In the genomic region with DNA sequence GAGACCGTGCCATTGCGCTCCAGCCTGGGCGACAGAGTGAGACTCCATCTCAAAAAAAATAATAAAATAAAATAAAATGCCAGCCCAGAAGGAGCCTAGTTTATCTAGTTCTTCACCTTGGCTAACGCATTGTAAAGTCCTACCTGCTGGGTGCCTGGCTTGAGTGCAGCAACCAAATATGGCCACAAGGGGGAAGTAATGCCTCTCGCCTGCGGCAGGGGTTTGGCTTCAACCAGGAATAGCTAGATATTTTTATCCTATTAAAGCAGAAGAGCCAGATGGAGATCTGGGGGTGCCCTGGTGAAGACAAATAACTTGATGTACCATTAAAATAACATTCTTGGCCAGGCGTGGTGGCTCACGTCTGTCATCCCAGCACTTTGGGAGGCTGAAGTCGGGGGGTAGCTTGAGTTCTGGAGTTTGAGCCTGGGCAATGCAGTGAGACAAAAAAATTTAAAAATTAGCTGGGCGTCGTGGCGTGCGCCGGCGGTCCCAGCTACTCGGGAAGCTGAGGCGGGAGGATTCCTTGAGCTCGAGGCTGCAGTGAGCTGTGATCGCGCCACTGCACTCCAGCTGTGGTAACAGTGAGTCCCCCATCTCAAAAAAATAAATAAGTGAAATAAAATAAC, we compare ENCODE assay signal across 8 cellular contexts. TPM values are rescaled to one million over a fixed set of nuclear protein-coding genes. Genes with fewer than 3 reads are reported as not detected.
DNase-seq lines count a peak whose midpoint lies in the region; ATAC-seq and TF ChIP-seq lines count a peak whose summit lies in the region.

No MANE protein-coding gene starts in this region.

- H3K4me3 ChIP-seq in BE2C (ENCODE audit: low read depth, low read length) (peak overlapping the region; percentile 45), lower leg skin (ENCODE audit: low read depth, poor library complexity, severe bottlenecking) (no peak overlapping the region)

- no peaks in the 10 kb centered on the region for H3K9me3 Mint-ChIP-seq in HFFc6

- H3K4me1 ChIP-seq in BE2C: no peaks in the 10 kb centered on the region

- WGBS in lower leg skin, 2 donors: 20 to 33% methylated on average over 20 of the region's 20 CpGs

- peak overlapping the region; percentile 82 for H3K4me3 Mint-ChIP-seq in HFFc6

- intact Hi-C loops in lower leg skin (cut with DNase I; ENCODE audit: low total_unique reads): loop anchor here (5.0 kb wide), 1 partner anchor 36 kb away; no protein-coding TSS in a partner anchor

- H3K4me1 Mint-ChIP-seq in HFFc6 (ENCODE audit: low read depth): peaks cover 13% of the 10 kb centered on the region

- TF ChIP-seq CTCF in BE2C (IDR thresholded peaks at IDR 0.05; ENCODE audit: low read depth, low read length): peak; percentile 92
- TF ChIP-seq CTCF in HFFc6 (IDR thresholded peaks at IDR 0.05): peak; percentile 94
- TF ChIP-seq CTCF in lower leg skin (IDR thresholded peaks at IDR 0.05): peak in 1 of 3 donors; percentile 84

- 0 out of 2 replicates have a peak overlapping the region, but pooled peaks have one; percentile 29 for H3K27ac Mint-ChIP-seq in HFFc6

- H3K36me3 ChIP-seq in BE2C: no peaks in the 10 kb centered on the region

- 0 out of 2 replicates have a peak, but pooled peaks cover 3% of the 10 kb centered on the region for H3K27me3 ChIP-seq in BE2C

- DNase-seq in BE2C (peak; percentile 74), HFFc6 (peak; percentile 39), NCI-H748 treated with DMSO at 0.1 percent for 48 hours (lab: John Stamatoyannopoulos, UW) (peak; percentile 56), dermis blood vessel endothelial cell (peak; percentile 85), lower leg skin (ENCODE audit: low spot score in 2 of 2) (peak; percentile 66 to 94)
- DNase-seq in activated CD4-positive, alpha-beta T cell treated with anti-CD3 and anti-CD28 coated beads, Interleukin-2, amount 50 U/mL, for 24 hours (ENCODE audit: low read depth in 1 of 2, low spot score in 1 of 2): peak; percentile 28 to 64
- DNase-seq in stimulated activated CD4-positive, alpha-beta T cell treated with anti-CD3 and anti-CD28 coated beads, TNF-alpha, amount 100 ng/mL, for 4 hours (ENCODE audit: low read depth in 3 of 3): peak; percentile 32 to 55 (median 53)

- H3K36me3 Mint-ChIP-seq in HFFc6 (ENCODE audit: low read depth): no peaks in the 10 kb centered on the region

- TF ChIP-seq POLR2A in lower leg skin (IDR thresholded peaks at IDR 0.05): no peak

- H3K9me3 ChIP-seq in BE2C: no peaks in the 10 kb centered on the region

- ATAC-seq in GM21515 (IDR thresholded peaks at IDR 0.05; ENCODE audit: unreplicated experiment): no peak

- H3K27me3 Mint-ChIP-seq in HFFc6 (ENCODE audit: insufficient read depth): peaks cover 19% of the 10 kb centered on the region

RNA-seq across cellular contexts. Expression of gene PLEKHB1, which starts 20.6 kb away (rescaled TPM):
- 0.48 TPM for polyA plus RNA-seq in BE2C (2012; ENCODE audit: insufficient read depth, insufficient read length, low read depth)
- total RNA-seq in HFFc6 (2021; fragmentation: NEBNext Ultra II Directional; extraction: Animal tissue kit (Norgen Biotek cat#: 25700)): 1 to 10 TPM in 2 of 6 experiments, under 1 TPM in 4; 0.23 to 1.6 (median 0.48) TPM
- 0.33 and 0.34 TPM in 2 replicates for total RNA-seq in dermis blood vessel endothelial cell
- 10 to 100 TPM in 2 of 4 donors, 1 to 10 TPM in 2; 2.9 to 18.9 (median 9.1) TPM for total RNA-seq in lower leg skin

RNA-seq across cellular contexts. Expression of gene FAM168A, which starts 27.9 kb away (rescaled TPM):
- polyA plus RNA-seq in BE2C (2012; ENCODE audit: insufficient read depth, insufficient read length, low read depth): 32.2 TPM
- 10 to 100 TPM; 32.6 to 40.1 (median 38.8) TPM for total RNA-seq in HFFc6 (2021; fragmentation: NEBNext Ultra II Directional; extraction: Animal tissue kit (Norgen Biotek cat#: 25700))
- total RNA-seq in dermis blood vessel endothelial cell: 12.1 and 20.2 TPM in 2 replicates
- 10 to 100 TPM; 10.7 to 28.1 (median 20.5) TPM for total RNA-seq in lower leg skin
